In the genomic region with DNA sequence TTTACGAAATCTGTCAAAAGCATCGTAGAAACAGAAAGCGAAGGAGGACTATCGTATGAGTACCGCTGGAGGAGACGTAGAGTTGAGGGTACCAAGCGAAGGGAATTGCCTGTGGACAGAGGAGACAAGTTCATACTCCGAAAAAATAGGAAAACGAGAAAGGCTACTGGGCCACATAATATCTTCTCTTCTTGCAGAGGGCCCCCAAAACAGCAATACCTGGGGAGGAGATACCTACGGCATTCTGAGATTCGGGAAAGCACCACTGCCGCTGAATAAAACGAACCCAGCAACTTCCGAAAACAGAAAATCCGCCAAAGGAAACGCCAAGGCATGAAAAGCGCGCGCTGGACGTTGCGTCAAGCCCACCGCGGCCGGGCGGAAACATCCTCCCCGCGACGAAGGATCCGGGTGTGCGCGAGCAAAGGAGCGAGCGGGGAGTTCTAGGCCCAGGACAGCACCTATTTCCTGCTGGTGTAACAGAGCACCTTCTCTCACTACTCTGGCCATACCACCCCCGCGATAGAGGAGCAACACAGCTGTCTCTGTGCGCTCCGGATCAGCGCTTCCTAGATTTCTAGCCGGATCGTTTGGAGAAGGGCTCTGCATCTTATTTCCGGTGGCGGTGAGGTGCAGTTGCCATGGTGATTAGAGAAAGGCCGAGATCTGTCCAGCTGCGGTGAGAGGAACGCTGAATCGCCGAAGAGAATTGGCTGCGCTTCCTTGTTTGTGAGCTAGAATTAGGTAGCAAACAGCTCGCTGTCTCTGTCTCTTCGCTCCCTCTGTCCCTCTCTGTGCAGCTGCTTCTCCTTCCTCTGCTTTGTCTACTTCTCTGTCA, we compare ENCODE assay signal across 8 cellular contexts. TPM values are rescaled to one million over a fixed set of nuclear protein-coding genes. Genes with fewer than 3 reads are reported as not detected.
DNase-seq lines count a peak whose midpoint lies in the region; ATAC-seq and TF ChIP-seq lines count a peak whose summit lies in the region.

A gene with protein sequence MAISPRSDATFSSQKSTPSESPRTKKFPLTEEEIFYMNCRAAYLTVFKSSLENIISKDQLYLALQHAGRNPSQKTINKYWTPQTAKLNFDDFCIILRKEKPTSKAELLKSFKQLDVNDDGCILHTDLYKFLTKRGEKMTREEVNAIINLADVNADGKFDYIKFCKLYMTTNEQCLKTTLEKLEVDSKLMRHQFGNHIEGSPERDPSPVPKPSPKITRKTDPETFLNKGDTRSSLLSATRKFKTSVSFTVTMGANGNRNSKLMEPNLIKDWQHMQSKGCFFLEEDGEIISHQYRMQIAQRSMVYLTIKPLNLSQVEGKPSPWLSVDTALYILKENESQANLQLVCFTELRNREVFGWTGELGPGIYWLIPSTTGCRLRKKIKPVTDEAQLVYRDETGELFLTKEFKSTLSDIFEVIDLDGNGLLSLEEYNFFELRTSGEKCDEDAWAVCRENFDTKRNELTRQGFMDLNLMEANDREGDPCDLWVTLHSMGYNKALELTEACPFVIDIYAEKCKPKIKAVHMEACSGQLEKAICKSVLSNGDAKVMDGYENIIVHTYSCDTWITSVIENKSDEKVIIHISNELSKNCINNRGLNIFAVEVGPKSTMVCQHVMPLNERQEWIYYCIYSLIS (plus strand): TSS at position 635 of the 838 bp plus-strand sequence. CDS start 2,048 bp downstream, outside the sequence.
A gene with protein sequence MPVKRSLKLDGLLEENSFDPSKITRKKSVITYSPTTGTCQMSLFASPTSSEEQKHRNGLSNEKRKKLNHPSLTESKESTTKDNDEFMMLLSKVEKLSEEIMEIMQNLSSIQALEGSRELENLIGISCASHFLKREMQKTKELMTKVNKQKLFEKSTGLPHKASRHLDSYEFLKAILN (minus strand): TSS at position 335 of the 838 bp plus-strand sequence. CDS start 92 bp downstream, at position 243.

- H3K36me3 ChIP-seq in SU-DHL-6 (ENCODE audit: low read length) = peaks cover 2% of the 10 kb centered on the region; the same call in 1 of the 2 replicates
- peaks cover 12% of the 10 kb centered on the region for H3K36me3 ChIP-seq in adipocyte (ENCODE audit: control insufficient read depth, insufficient read depth, low read length, severe bottlenecking)
- H3K36me3 ChIP-seq in parathyroid adenoma (ENCODE audit: control insufficient read depth, insufficient read depth, low read length) = no peaks in the 10 kb centered on the region
- H3K36me3 ChIP-seq in tibial nerve = peaks cover 0 to 8% (median 0%) of the 10 kb centered on the region in 3 donors

- no peaks in the 10 kb centered on the region for H3K27me3 ChIP-seq in SU-DHL-6 (ENCODE audit: low read length)
- H3K27me3 ChIP-seq in adipocyte (replicated peaks; ENCODE audit: control insufficient read depth, insufficient read depth, low read length) = no peaks in the 10 kb centered on the region
- no peaks in the 10 kb centered on the region for H3K27me3 ChIP-seq in parathyroid adenoma (ENCODE audit: control insufficient read depth, insufficient read depth, low read length)
- no peaks in the 10 kb centered on the region for H3K27me3 ChIP-seq in tibial nerve

- H2AFZ ChIP-seq in SU-DHL-6 (ENCODE audit: low read depth, low read length, severe bottlenecking) (peak within 1 kb of the TSS; percentile 72), parathyroid adenoma (peak within 1 kb of the TSS; percentile 78)

- DNase-seq in GM12865 (ENCODE audit: low read depth) = peak; percentile 95
- DNase-seq in NCI-H1105 treated with DMSO at 0.1 percent for 48 hours (lab: John Stamatoyannopoulos, UW) = peak; percentile 98
- peak; percentile 97 for DNase-seq in adipocyte (ENCODE audit: low read depth)
- peak; percentile 91 for DNase-seq in cardiac septum (ENCODE audit: low spot score)
- DNase-seq in tibial nerve (ENCODE audit: low spot score in 2 of 2) = peak; percentile 59 to 79

- peak within 1 kb of the TSS; percentile 78 for H3K4me3 ChIP-seq in GM12865 (ENCODE audit: low read depth, low read length)
- peak within 1 kb of the TSS; percentile 88 for H3K4me3 ChIP-seq in SU-DHL-6 (ENCODE audit: insufficient read depth, low read length, poor library complexity, severe bottlenecking)
- peak within 1 kb of the TSS; percentile 98 for H3K4me3 ChIP-seq in adipocyte (ENCODE audit: low read length)
- peak within 1 kb of the TSS; percentile 96 for H3K4me3 ChIP-seq in parathyroid adenoma (ENCODE audit: low read depth, low read length)
- H3K4me3 ChIP-seq in tibial nerve = peak within 1 kb of the TSS; percentile 44 to 82 (median 54)

- H4K20me1 ChIP-seq in SU-DHL-6 (ENCODE audit: low read depth, low read length) = no peaks in the 10 kb centered on the region

- H3K27ac ChIP-seq in SU-DHL-6 (ENCODE audit: low read depth, low read length) (peak within 1 kb of the TSS; percentile 87), parathyroid adenoma (peak within 1 kb of the TSS; percentile 88), tibial nerve (peak within 1 kb of the TSS; percentile 69 to 93 (median 86))

- WGBS in tibial nerve, 2 donors = 0 to 1% methylated on average over 49 of the region's 50 CpGs

- peak within 1 kb of the TSS; percentile 83 for H3K9ac ChIP-seq in SU-DHL-6 (ENCODE audit: low read length)
- peak within 1 kb of the TSS; percentile 87 for H3K9ac ChIP-seq in adipocyte (ENCODE audit: low read length)
- no peak within 1 kb of the TSS for H3K9ac ChIP-seq in parathyroid adenoma

- H3K4me1 ChIP-seq in adipocyte (ENCODE audit: control insufficient read depth, insufficient read depth, low read length) (peaks cover 17% of the 10 kb centered on the region), parathyroid adenoma (peaks cover 3% of the 10 kb centered on the region), tibial nerve (peaks cover 0 to 23% (median 15%) of the 10 kb centered on the region in 4 donors)

- intact Hi-C loops in cardiac septum (cut with DNase I) = loop anchor here (2.0 to 10.0 kb wide), 2 partner anchors 156 to 198 kb away; a partner anchor contains a TSS

- peak; percentile 70 to 88 for TF ChIP-seq EP300 in tibial nerve (IDR thresholded peaks at IDR 0.05)

- peak; percentile 87 for ATAC-seq in HG02678 (IDR thresholded peaks at IDR 0.05; ENCODE audit: unreplicated experiment)

- TF ChIP-seq POLR2A in tibial nerve (IDR thresholded peaks at IDR 0.05) = peak in 1 of 2 donors; percentile 30

- no peaks in the 10 kb centered on the region for H3K9me2 ChIP-seq in SU-DHL-6 (replicated peaks; ENCODE audit: insufficient read depth, low read length)

- H3K79me2 ChIP-seq in SU-DHL-6 (ENCODE audit: insufficient read depth, low read length) = peaks cover 57% of the 10 kb centered on the region
- H3K79me2 ChIP-seq in parathyroid adenoma = peaks cover 4% of the 10 kb centered on the region

- H3K4me2 ChIP-seq in SU-DHL-6 (ENCODE audit: low read depth, low read length, poor library complexity, severe bottlenecking) = peak within 1 kb of the TSS; percentile 86
- peak within 1 kb of the TSS; percentile 80 for H3K4me2 ChIP-seq in parathyroid adenoma (ENCODE audit: low read length)

- peaks cover 20% of the 10 kb centered on the region; the same call in 1 of the 2 replicates for H3F3A ChIP-seq in SU-DHL-6 (ENCODE audit: insufficient read depth)

- TF ChIP-seq CTCF in GM12865 (IDR thresholded peaks at IDR 0.05; ENCODE audit: insufficient read depth, low read depth, low read length, missing control alignments) (no peak), SU-DHL-6 (IDR thresholded peaks at IDR 0.05; ENCODE audit: insufficient read depth, low read length, poor library complexity, severe bottlenecking) (no peak), parathyroid adenoma (IDR thresholded peaks at IDR 0.05) (no peak), tibial nerve (IDR thresholded peaks at IDR 0.05) (peak in 2 of 5 experiments; percentile 33 to 42)

- H3K9me3 ChIP-seq in SU-DHL-6 (ENCODE audit: insufficient read depth, low read length) (no peaks in the 10 kb centered on the region), adipocyte (ENCODE audit: control insufficient read depth, low read length) (no peaks in the 10 kb centered on the region), parathyroid adenoma (ENCODE audit: control insufficient read depth, low read length) (no peaks in the 10 kb centered on the region), tibial nerve (no peaks in the 10 kb centered on the region)

RNA-seq across cellular contexts. Expression of the first gene that starts in this region (rescaled TPM):
- 4.5 TPM for total RNA-seq in cardiac septum
- total RNA-seq in tibial nerve = 10 to 100 TPM in 2 of 4 donors, 1 to 10 TPM in 2; 8.2 to 12.2 (median 10.2) TPM

RNA-seq across cellular contexts. Expression of the second gene that starts in this region (rescaled TPM):
- total RNA-seq in cardiac septum (11.1 TPM), tibial nerve (10 to 100 TPM; 11.5 to 38.0 (median 18.7) TPM)

Comparison
In these comparisons a context has a peak if more than half of its experiments do, and no peak if none do; other contexts are left out.
1. Peak in every context shown above with its lines: DNase-seq, ATAC-seq, H3K4me3 ChIP-seq and H3K27ac ChIP-seq.